1 cellular context compared by ENCODE assay signal in genomic region chr4:122706511-122706910, GRCh38.
TF ChIP-seq lines count a peak whose summit lies in the region.

No MANE protein-coding gene starts in this region.

TF ChIP-seq in IMR-90, 13 proteins besides CTCF, POLR2A, EP300 and RAD21:
- peak; percentile 44 for TF ChIP-seq CEBPB (IDR thresholded peaks at IDR 0.05; ENCODE audit: low read depth, low read length)
- TF ChIP-seq MAZ (IDR thresholded peaks at IDR 0.05; ENCODE audit: borderline replicate concordance, low read depth, low read length): no peak
